In the genomic region with DNA sequence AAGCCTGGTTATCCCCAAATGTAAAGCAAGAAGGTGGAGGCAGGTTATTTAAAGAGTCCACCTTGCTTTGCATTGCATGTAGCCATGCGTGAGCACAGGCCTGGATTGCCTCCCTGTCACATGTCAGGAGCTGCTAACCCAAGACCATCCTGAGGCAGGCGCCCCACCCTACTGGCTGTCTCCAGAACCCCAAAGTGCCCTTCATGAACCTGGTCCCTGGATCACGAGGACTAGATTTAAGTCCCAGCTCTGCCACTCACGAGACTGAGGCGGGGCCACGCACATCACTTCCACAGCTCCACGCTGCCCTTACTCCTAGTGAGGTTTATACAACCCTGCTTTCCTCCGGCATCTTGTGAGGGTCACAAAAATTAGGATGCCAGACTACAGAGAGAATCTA, we compare ENCODE assay signal across 3 cellular contexts.
"Had no signal": no experiment of that assay in that cellular context is flagged by ENCODE, and none has a peak within 500 bp of the region (broad histone marks: within the 10 kb centered on the region; RNA-seq: fewer than 3 reads in every experiment).

No MANE protein-coding gene starts in this region.

- H3K9me3 ChIP-seq: SJSA1 had no signal

- DNase-seq: activated gamma-delta T cell, NCI-H1436 treated with DMSO at 0.1 percent for 48 hours had no signal

- H3K4me1 ChIP-seq: SJSA1 had no signal

- H3K27ac ChIP-seq: SJSA1 had no signal

- H3K4me3 ChIP-seq: SJSA1 had no signal

- H3K36me3 ChIP-seq: SJSA1 had no signal
